In the genomic region with DNA sequence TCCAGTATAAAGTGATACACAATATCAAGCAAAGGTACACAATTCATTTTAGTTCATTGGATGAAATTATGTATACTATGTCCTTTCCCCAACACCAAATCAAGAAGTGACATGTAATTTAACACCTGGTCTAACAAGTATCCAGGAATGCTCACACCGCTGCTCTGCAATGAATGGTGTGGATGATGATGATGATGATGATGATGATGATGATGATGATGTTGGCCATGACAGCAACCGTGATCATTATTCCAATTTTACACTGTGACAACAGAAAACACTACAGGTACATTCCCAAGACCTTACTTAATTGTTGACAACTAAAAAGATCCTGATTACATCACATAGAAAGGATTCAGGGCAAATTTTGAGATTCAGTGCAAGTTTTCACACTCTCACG, we compare ENCODE assay signal across 31 cellular contexts.
"Had no signal": no experiment of that assay in that cellular context is flagged by ENCODE, and none has a peak within 500 bp of the region (broad histone marks: within the 10 kb centered on the region; RNA-seq: fewer than 3 reads in every experiment).

No MANE protein-coding gene starts in this region.

- H3K9me3 Mint-ChIP-seq: nephron; neural progenitor cell; stimulated activated naive CD8-positive, alpha-beta T cell treated with anti-CD3 and anti-CD28 coated beads, Interleukin-15, amount 100 ng/mL, for 72 hours; type B pancreatic cell had no signal

- DNase-seq: naive thymus-derived CD8-positive, alpha-beta T cell; occipital lobe; ovary; posterior cingulate gyrus; psoas muscle; right cardiac atrium; spleen; stimulated activated CD4-positive, alpha-beta T cell treated with anti-CD3 and anti-CD28 coated beads, Interleukin-12 subunit alpha, Interleukin-12 subunit beta, amount 100 ng/mL, for 4 hours; stimulated activated CD4-positive, alpha-beta T cell treated with anti-CD3 and anti-CD28 coated beads, Interleukin-1b, Interleukin-23, amount 100 ng/mL, for 48 hours; stimulated activated CD4-positive, alpha-beta T cell treated with anti-CD3 and anti-CD28 coated beads, Interleukin-4, amount 100 ng/mL, for 1 hour; stimulated activated CD4-positive, alpha-beta T cell treated with anti-CD3 and anti-CD28 coated beads, Interleukin-4, amount 100 ng/mL, for 4 hours; stimulated activated CD8-positive, alpha-beta memory T cell treated with anti-CD3 and anti-CD28 coated beads, Interleukin-4, amount 100 ng/mL, for 48 hours; stimulated activated naive CD4-positive, alpha-beta T cell; stimulated activated naive CD8-positive, alpha-beta T cell treated with anti-CD3 and anti-CD28 coated beads, Interleukin-15, amount 100 ng/mL, for 72 hours; stimulated activated naive CD8-positive, alpha-beta T cell treated with anti-CD3 and anti-CD28 coated beads, Interleukin-15, Interleukin-2, amounts not matched to agents 100 U/mL and 50 U/mL, for 24 hours; substantia nigra; testis; tibial artery; transverse colon; upper lobe of right lung; uterus had no signal

- H3K36me3 ChIP-seq: neural progenitor cell, ovary, spleen, suprapubic skin, tibial artery, transverse colon, upper lobe of right lung, uterus had no signal

- H3K4me3 Mint-ChIP-seq: naive thymus-derived CD8-positive, alpha-beta T cell; nephron; neural progenitor cell; stimulated activated memory B cell treated with anti-CD40 and anti-IgM and Interleukin-4, amounts not matched to agents 10 μg/mL and 1 μg/mL and 100 μg/mL, for 72 hours; stimulated activated naive CD8-positive, alpha-beta T cell treated with anti-CD3 and anti-CD28 coated beads, Interleukin-15, amount 100 ng/mL, for 72 hours; type B pancreatic cell had no signal

- H3K4me1 Mint-ChIP-seq: naive thymus-derived CD8-positive, alpha-beta T cell; nephron; stimulated activated memory B cell treated with anti-CD40 and anti-IgM and Interleukin-4, amounts not matched to agents 10 μg/mL and 1 μg/mL and 100 μg/mL, for 72 hours; stimulated activated naive CD8-positive, alpha-beta T cell treated with anti-CD3 and anti-CD28 coated beads, Interleukin-15, amount 100 ng/mL, for 72 hours had no signal

- H3K27me3 Mint-ChIP-seq: naive thymus-derived CD8-positive, alpha-beta T cell; progenitor cell of endocrine pancreas; stimulated activated memory B cell treated with anti-CD40 and anti-IgM and Interleukin-4, amounts not matched to agents 10 μg/mL and 1 μg/mL and 100 μg/mL, for 72 hours; stimulated activated naive CD8-positive, alpha-beta T cell treated with anti-CD3 and anti-CD28 coated beads, Interleukin-15, amount 100 ng/mL, for 72 hours; type B pancreatic cell had no signal

- H3K9me3 ChIP-seq: ovary, psoas muscle, spleen, suprapubic skin, testis, tibial artery, transverse colon, upper lobe of right lung, uterus had no signal

- H3K4me1 ChIP-seq: parathyroid adenoma, psoas muscle, spleen, suprapubic skin, testis, tibial artery, transverse colon, upper lobe of right lung, uterus had no signal

- H3K9ac ChIP-seq: neural progenitor cell, parathyroid adenoma had no signal

- H3K36me3 Mint-ChIP-seq: naive thymus-derived CD8-positive, alpha-beta T cell; neural progenitor cell; stimulated activated memory B cell treated with anti-CD40 and anti-IgM and Interleukin-4, amounts not matched to agents 10 μg/mL and 1 μg/mL and 100 μg/mL, for 72 hours; type B pancreatic cell had no signal

- H3K4me2 ChIP-seq: neural progenitor cell, smooth muscle cell had no signal

- H3K4me3 ChIP-seq: neural progenitor cell, ovary, psoas muscle, skin epidermis, smooth muscle cell, spleen, suprapubic skin, testis, tibial artery, transverse colon, upper lobe of right lung, uterus had no signal

- H2AFZ ChIP-seq: neural progenitor cell, parathyroid adenoma had no signal

- H3K27ac Mint-ChIP-seq: naive thymus-derived CD8-positive, alpha-beta T cell; nephron; neural progenitor cell; progenitor cell of endocrine pancreas; stimulated activated memory B cell treated with anti-CD40 and anti-IgM and Interleukin-4, amounts not matched to agents 10 μg/mL and 1 μg/mL and 100 μg/mL, for 72 hours; stimulated activated naive CD8-positive, alpha-beta T cell treated with anti-CD3 and anti-CD28 coated beads, Interleukin-15, amount 100 ng/mL, for 72 hours; type B pancreatic cell had no signal

- H3K27me3 ChIP-seq: neural progenitor cell, ovary, spleen, suprapubic skin, testis, tibial artery, transverse colon, upper lobe of right lung, uterus had no signal

- ATAC-seq: naive thymus-derived CD8-positive, alpha-beta T cell; psoas muscle; right cardiac atrium; sciatic nerve; stimulated activated memory B cell treated with anti-CD40 and anti-IgM and Interleukin-4, amounts not matched to agents 10 μg/mL and 1 μg/mL and 100 μg/mL, for 72 hours; stimulated activated naive CD8-positive, alpha-beta T cell treated with anti-CD3 and anti-CD28 coated beads, Interleukin-15, amount 100 ng/mL, for 72 hours; stimulated activated naive CD8-positive, alpha-beta T cell treated with anti-CD3 and anti-CD28 coated beads, Interleukin-15, Interleukin-2, amounts not matched to agents 100 U/mL and 50 U/mL, for 24 hours; upper lobe of right lung had no signal

- H3K27ac ChIP-seq: neural progenitor cell, ovary, parathyroid adenoma, psoas muscle, skin epidermis, spleen, suprapubic skin, testis, tibial artery, transverse colon, upper lobe of right lung, uterus had no signal
